Comparison of ENCODE assay signal across 1 cellular context in genomic region chr1:54112969-54113368, GRCh38.
TF ChIP-seq lines count a peak whose summit lies in the region.

No MANE protein-coding gene starts in this region.

TF ChIP-seq in HepG2, 621 proteins besides CTCF, POLR2A, EP300 and RAD21:
- no peak for TF ChIP-seq RFXANK (CRISPR knock-in tag; IDR thresholded peaks at IDR 0.05)
- no peak for TF ChIP-seq ZNF446 (CRISPR knock-in tag; IDR thresholded peaks at IDR 0.05)
- no peak for TF ChIP-seq JUNB (CRISPR knock-in tag; IDR thresholded peaks at IDR 0.05; ENCODE audit: borderline replicate concordance)
TF ChIP-seq in HepG2: peak in this region for 0.
